8 cellular contexts compared by ENCODE assay signal in genomic region chr6:152129606-152130249, GRCh38.
DNase-seq lines count a peak whose midpoint lies in the region; ATAC-seq and TF ChIP-seq lines count a peak whose summit lies in the region.
"Had no signal": no experiment of that assay in that cellular context is flagged by ENCODE, and none has a peak within 500 bp of the region (broad histone marks: within the 10 kb centered on the region; RNA-seq: fewer than 3 reads in every experiment).

No MANE protein-coding gene starts in this region.

- no peak for TF ChIP-seq POLR2A in esophagus muscularis mucosa (IDR thresholded peaks at IDR 0.05; ENCODE audit: low read depth)
- no peak for TF ChIP-seq POLR2A in testis (IDR thresholded peaks at IDR 0.05)

- H3K27ac ChIP-seq in esophagus muscularis mucosa (replicated peaks in 1 of 4), result peak overlapping the region; percentile 46 to 72 (median 56)
- H3K27ac ChIP-seq in testis, result peak overlapping the region; percentile 47 to 70

- H3K36me3 Mint-ChIP-seq in mesothelial cell of epicardium, result peaks cover 30% of the 10 kb centered on the region

- intact Hi-C loops in esophagus muscularis mucosa (cut with DNase I) (loop anchor here (10.0 kb wide), 1 partner anchor 445 kb away; no protein-coding TSS in a partner anchor), testis (cut with DNase I; ENCODE audit: low total_unique reads) (loop anchor here (10.0 kb wide), 1 partner anchor 365 kb away; no protein-coding TSS in a partner anchor)

- H3K4me1 ChIP-seq in esophagus muscularis mucosa (peaks cover 5 to 21% (median 9%) of the 10 kb centered on the region in 4 donors), testis (no peaks in the 10 kb centered on the region)

- no peaks in the 10 kb centered on the region for H3K27me3 Mint-ChIP-seq in mesothelial cell of epicardium (ENCODE audit: low read depth)

- no peak for ATAC-seq in GM19455 (IDR thresholded peaks at IDR 0.05; ENCODE audit: unreplicated experiment)

- TF ChIP-seq EP300 in esophagus muscularis mucosa (IDR thresholded peaks at IDR 0.05), result no peak

- peak overlapping the region; percentile 26 for H3K27ac Mint-ChIP-seq in mesothelial cell of epicardium

- H3K4me3 Mint-ChIP-seq in mesothelial cell of epicardium, result no peak overlapping the region

- TF ChIP-seq CTCF in WI38 (IDR thresholded peaks at IDR 0.05; ENCODE audit: low read depth, low read length) (no peak), esophagus muscularis mucosa (IDR thresholded peaks at IDR 0.05) (no peak), mesothelial cell of epicardium (IDR thresholded peaks at IDR 0.05; ENCODE audit: unreplicated experiment) (no peak), testis (IDR thresholded peaks at IDR 0.05) (no peak)

- H3K4me1 Mint-ChIP-seq in mesothelial cell of epicardium, result peaks cover 8% of the 10 kb centered on the region

- H3K9me3 ChIP-seq in esophagus muscularis mucosa (no peaks in the 10 kb centered on the region), testis (no peaks in the 10 kb centered on the region)

- DNase-seq in esophagus muscularis mucosa (ENCODE audit: extremely low spot score) (no peak), mesothelial cell of epicardium (ENCODE audit: low spot score in 2 of 2, unreplicated experiment in 2 of 2) (no peak), testis (no peak), T-helper 2 cell (no peak), NCI-H748 treated with DMSO at 0.1 percent for 48 hours (lab: John Stamatoyannopoulos, UW) (no peak)
- DNase-seq: NCI-H524 treated with DMSO at 0.1 percent for 48 hours had no signal

- no peaks in the 10 kb centered on the region for H3K9me3 Mint-ChIP-seq in mesothelial cell of epicardium

- H3K27me3 ChIP-seq in esophagus muscularis mucosa (no peaks in the 10 kb centered on the region), testis (no peaks in the 10 kb centered on the region)

- H3K36me3 ChIP-seq in esophagus muscularis mucosa (peaks cover 32 to 74% (median 55%) of the 10 kb centered on the region in 4 donors), testis (ENCODE audit: low read depth, missing control alignments) (no peaks in the 10 kb centered on the region)

- H3K4me3 ChIP-seq in WI38 (ENCODE audit: low read depth, low read length) (0 out of 2 replicates have a peak overlapping the region, but pooled peaks have one; percentile 18), esophagus muscularis mucosa (peak overlapping the region; percentile 19 to 44 (median 24)), testis (no peak overlapping the region)

- 56% methylated on average over 11 of the region's 11 CpGs for WGBS in esophagus muscularis mucosa
- 33 to 48% methylated on average over 11 of the region's 11 CpGs for WGBS in testis, 2 donors

Comparison
In these comparisons a context has a peak if more than half of its experiments do, and no peak if none do; other contexts are left out.
1. H3K4me3 ChIP-seq: peak in WI38 (single experiment) and esophagus muscularis mucosa (4 of 4); none in testis (0 of 2).